28 cellular contexts compared by ENCODE assay signal in the genomic region with DNA sequence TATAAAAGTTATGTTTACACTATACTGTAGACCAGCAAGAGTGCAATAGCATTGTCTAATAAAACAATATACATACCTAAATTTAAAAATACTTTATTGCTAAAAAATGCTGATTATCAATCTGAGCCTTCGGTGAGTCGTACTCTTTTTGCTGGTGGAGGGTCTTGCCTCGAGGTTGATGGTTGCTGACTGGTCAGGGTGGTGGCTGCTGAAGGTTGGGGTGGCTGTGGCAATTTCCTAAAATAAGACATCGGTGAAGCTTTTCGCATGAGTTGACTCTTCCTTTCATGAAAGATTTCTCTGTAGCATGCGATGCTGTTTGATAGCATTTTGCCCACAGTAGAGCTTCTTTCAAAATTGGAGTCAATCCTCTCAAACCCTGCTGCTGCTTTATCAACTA. TPM values are rescaled to one million over a fixed set of nuclear protein-coding genes. Genes with fewer than 3 reads are reported as not detected.
A peak's percentile ranks its signal among the peaks of the same experiment; 100 is the strongest.
DNase-seq lines count a peak whose midpoint lies in the region; ATAC-seq and TF ChIP-seq lines count a peak whose summit lies in the region.
"Had no signal": no experiment of that assay in that cellular context is flagged by ENCODE, and none has a peak within 500 bp of the region (broad histone marks: within the 10 kb centered on the region; RNA-seq: fewer than 3 reads in every experiment).

No MANE protein-coding gene starts in this region.

- H3K4me1 Mint-ChIP-seq in activated naive CD8-positive, alpha-beta T cell treated with anti-CD3 and anti-CD28 coated beads, Interleukin-2, amount 10 ng/mL, durations not matched to agents 7 days and 5 days: peaks cover 42% of the 10 kb centered on the region
- peaks cover 46% of the 10 kb centered on the region for H3K4me1 Mint-ChIP-seq in activated naive CD8-positive, alpha-beta T cell treated with anti-CD3 and anti-CD28 coated beads, Interleukin-2, amount 50 U/mL, for 24 hours
- H3K4me1 Mint-ChIP-seq in CD4-positive, alpha-beta memory T cell: peaks cover 45 to 81% (median 63%) of the 10 kb centered on the region in 4 donors
- H3K4me1 Mint-ChIP-seq in central memory CD8-positive, alpha-beta T cell: peaks cover 57% of the 10 kb centered on the region
- H3K4me1 Mint-ChIP-seq in progenitor cell of endocrine pancreas (ENCODE audit: low read depth): peaks cover 13% of the 10 kb centered on the region

- no peak overlapping the region for H3K27ac Mint-ChIP-seq in activated naive CD8-positive, alpha-beta T cell treated with anti-CD3 and anti-CD28 coated beads, Interleukin-2, amount 10 ng/mL, durations not matched to agents 7 days and 5 days
- H3K27ac Mint-ChIP-seq in activated naive CD8-positive, alpha-beta T cell treated with anti-CD3 and anti-CD28 coated beads, Interleukin-2, amount 50 U/mL, for 24 hours: no peak overlapping the region
- H3K27ac Mint-ChIP-seq in CD4-positive, alpha-beta memory T cell: peak overlapping the region in 4 of 7 donors; percentile 3 to 61 (median 36)
- no peak overlapping the region for H3K27ac Mint-ChIP-seq in central memory CD8-positive, alpha-beta T cell (ENCODE audit: low read depth)
- H3K27ac Mint-ChIP-seq in progenitor cell of endocrine pancreas: peak overlapping the region; percentile 49

- no peak for TF ChIP-seq CTCF in progenitor cell of endocrine pancreas (IDR thresholded peaks at IDR 0.05; ENCODE audit: unreplicated experiment)

- peaks cover 4% of the 10 kb centered on the region for H3K36me3 ChIP-seq in CD4-positive, alpha-beta memory T cell (ENCODE audit: insufficient read depth, low read length)

- H3K4me1 ChIP-seq in CD4-positive, alpha-beta memory T cell (ENCODE audit: insufficient read depth, low read length): peaks cover 51% of the 10 kb centered on the region

- H3K9me3 ChIP-seq in CD4-positive, alpha-beta memory T cell (ENCODE audit: control insufficient read depth in 1 of 2, low read length in 2 of 2): no peaks in the 10 kb centered on the region
- H3K9me3 ChIP-seq: A549, SK-N-SH had no signal

- ATAC-seq in activated naive CD8-positive, alpha-beta T cell treated with anti-CD3 and anti-CD28 coated beads, Interleukin-2, amount 10 ng/mL, durations not matched to agents 7 days and 5 days (ENCODE audit: low read depth): no peak
- no peak for ATAC-seq in activated naive CD8-positive, alpha-beta T cell treated with anti-CD3 and anti-CD28 coated beads, Interleukin-2, amount 50 U/mL, for 24 hours
- ATAC-seq in central memory CD8-positive, alpha-beta T cell (replicated peaks; ENCODE audit: extremely low read depth, poor library complexity, severe bottlenecking): no peak
- no peak for ATAC-seq in GM18870 (IDR thresholded peaks at IDR 0.05; ENCODE audit: unreplicated experiment)
- ATAC-seq: A549, K562, PC-3 had no signal

- H3K27me3 ChIP-seq in CD4-positive, alpha-beta memory T cell (ENCODE audit: insufficient read depth, low read length): no peaks in the 10 kb centered on the region

- POLR2A ChIA-PET in activated naive CD8-positive, alpha-beta T cell treated with anti-CD3 and anti-CD28 coated beads, Interleukin-2, amount 10 ng/mL, durations not matched to agents 7 days and 5 days (lab: Charles Lee): no interaction called here
- POLR2A ChIA-PET in CD4-positive, alpha-beta memory T cell (lab: Charles Lee; ENCODE audit: partially characterized antibody): no interaction called here

- peak overlapping the region; percentile 26 for H3K4me3 Mint-ChIP-seq in activated naive CD8-positive, alpha-beta T cell treated with anti-CD3 and anti-CD28 coated beads, Interleukin-2, amount 10 ng/mL, durations not matched to agents 7 days and 5 days
- H3K4me3 Mint-ChIP-seq in activated naive CD8-positive, alpha-beta T cell treated with anti-CD3 and anti-CD28 coated beads, Interleukin-2, amount 50 U/mL, for 24 hours: no peak overlapping the region
- H3K4me3 Mint-ChIP-seq in CD4-positive, alpha-beta memory T cell: peak overlapping the region in 3 of 8 donors; percentile 21 to 53 (median 35)
- H3K4me3 Mint-ChIP-seq in central memory CD8-positive, alpha-beta T cell: peak overlapping the region; percentile 98
- H3K4me3 Mint-ChIP-seq in progenitor cell of endocrine pancreas (ENCODE audit: low read depth): no peak overlapping the region

- intact Hi-C loops in CD4-positive, alpha-beta memory T cell (cut with micrococcal nuclease): no loop called here

- no peak for DNase-seq in activated naive CD8-positive, alpha-beta T cell treated with anti-CD3 and anti-CD28 coated beads, Interleukin-2, amount 10 ng/mL, durations not matched to agents 7 days and 5 days
- DNase-seq in activated naive CD8-positive, alpha-beta T cell treated with anti-CD3 and anti-CD28 coated beads, Interleukin-2, amount 50 U/mL, for 24 hours: no peak
- no peak for DNase-seq in CD4-positive, alpha-beta memory T cell
- no peak for DNase-seq in central memory CD8-positive, alpha-beta T cell (ENCODE audit: low spot score in 2 of 2)
- DNase-seq in progenitor cell of endocrine pancreas (ENCODE audit: low spot score, unreplicated experiment) (no peak), HUDEP-2 (lab: John Stamatoyannopoulos, UW; ENCODE audit: unreplicated experiment in 76 of 76) (no peak)
- DNase-seq: AML-193; C1 segment of cervical spinal cord; Calu3; DMS79 treated with DMSO at 0.1 percent for 48 hours; GM23248; H7; Kasumi-1; NCI-H1092 treated with DMSO at 0.1 percent for 48 hours; NCI-H1436; NCI-H187 treated with DMSO at 0.1 percent for 48 hours; NCI-H2171 treated with DMSO at 0.1 percent for 48 hours; NCI-H345; NCI-H524; NCI-H774; NK-92 treated with Interleukin-12 subunit alpha and Interleukin-12 subunit beta, amount 100 ng/mL, for 24 hours; PC-3; SK-N-SH had no signal

- H3K36me3 Mint-ChIP-seq in activated naive CD8-positive, alpha-beta T cell treated with anti-CD3 and anti-CD28 coated beads, Interleukin-2, amount 10 ng/mL, durations not matched to agents 7 days and 5 days: peaks cover 28% of the 10 kb centered on the region
- peaks cover 40% of the 10 kb centered on the region for H3K36me3 Mint-ChIP-seq in activated naive CD8-positive, alpha-beta T cell treated with anti-CD3 and anti-CD28 coated beads, Interleukin-2, amount 50 U/mL, for 24 hours (ENCODE audit: low read depth)
- H3K36me3 Mint-ChIP-seq in CD4-positive, alpha-beta memory T cell: peaks cover 25 to 47% of the 10 kb centered on the region in 2 donors
- peaks cover 22% of the 10 kb centered on the region for H3K36me3 Mint-ChIP-seq in central memory CD8-positive, alpha-beta T cell (ENCODE audit: insufficient read depth)
- H3K36me3 Mint-ChIP-seq in progenitor cell of endocrine pancreas (ENCODE audit: insufficient read depth): peaks cover 31% of the 10 kb centered on the region

- peaks cover 3% of the 10 kb centered on the region for H3K9me3 Mint-ChIP-seq in activated naive CD8-positive, alpha-beta T cell treated with anti-CD3 and anti-CD28 coated beads, Interleukin-2, amount 10 ng/mL, durations not matched to agents 7 days and 5 days
- peaks cover 4% of the 10 kb centered on the region for H3K9me3 Mint-ChIP-seq in activated naive CD8-positive, alpha-beta T cell treated with anti-CD3 and anti-CD28 coated beads, Interleukin-2, amount 50 U/mL, for 24 hours
- no peaks in the 10 kb centered on the region for H3K9me3 Mint-ChIP-seq in CD4-positive, alpha-beta memory T cell
- H3K9me3 Mint-ChIP-seq in central memory CD8-positive, alpha-beta T cell: no peaks in the 10 kb centered on the region
- peaks cover 7% of the 10 kb centered on the region for H3K9me3 Mint-ChIP-seq in progenitor cell of endocrine pancreas (ENCODE audit: low read depth)

- no peaks in the 10 kb centered on the region for H3K27me3 Mint-ChIP-seq in activated naive CD8-positive, alpha-beta T cell treated with anti-CD3 and anti-CD28 coated beads, Interleukin-2, amount 10 ng/mL, durations not matched to agents 7 days and 5 days
- no peaks in the 10 kb centered on the region for H3K27me3 Mint-ChIP-seq in activated naive CD8-positive, alpha-beta T cell treated with anti-CD3 and anti-CD28 coated beads, Interleukin-2, amount 50 U/mL, for 24 hours
- no peaks in the 10 kb centered on the region for H3K27me3 Mint-ChIP-seq in CD4-positive, alpha-beta memory T cell
- no peaks in the 10 kb centered on the region for H3K27me3 Mint-ChIP-seq in central memory CD8-positive, alpha-beta T cell
- H3K27me3 Mint-ChIP-seq in progenitor cell of endocrine pancreas: no peaks in the 10 kb centered on the region

- H3K27ac ChIP-seq in CD4-positive, alpha-beta memory T cell (ENCODE audit: low read depth, low read length): no peak overlapping the region
- H3K27ac ChIP-seq: A549, GM23248 had no signal

- H3K4me3 ChIP-seq in CD4-positive, alpha-beta memory T cell (ENCODE audit: low read length in 2 of 2): no peak overlapping the region
- H3K4me3 ChIP-seq: A549, GM23248, K562 had no signal

- CTCF ChIA-PET in CD4-positive, alpha-beta memory T cell (lab: Charles Lee; ENCODE audit: partially characterized antibody): no interaction called here

RNA-seq across cellular contexts. Expression of a gene that starts 2.4 kb away (rescaled TPM):
- 10 to 100 TPM; 11.7 to 12.8 TPM for total RNA-seq in activated naive CD8-positive, alpha-beta T cell treated with anti-CD3 and anti-CD28 coated beads, Interleukin-2, amount 10 ng/mL, durations not matched to agents 7 days and 5 days
- 10 to 100 TPM; 18.9 to 19.3 TPM for total RNA-seq in CD4-positive, alpha-beta memory T cell
- polyA plus RNA-seq in CD4-positive, alpha-beta memory T cell: 10 to 100 TPM; 11.8 to 12.7 TPM
- 11.9 and 12.0 TPM in 2 replicates for total RNA-seq in progenitor cell of endocrine pancreas

RNA-seq across cellular contexts. Expression of a gene that starts 2.5 kb away (rescaled TPM):
- 10 to 100 TPM; 61.0 to 65.2 TPM for total RNA-seq in activated naive CD8-positive, alpha-beta T cell treated with anti-CD3 and anti-CD28 coated beads, Interleukin-2, amount 10 ng/mL, durations not matched to agents 7 days and 5 days
- 10 to 100 TPM; 72.4 to 75.5 TPM for total RNA-seq in CD4-positive, alpha-beta memory T cell
- 10 to 100 TPM; 77.5 to 80.7 TPM for polyA plus RNA-seq in CD4-positive, alpha-beta memory T cell
- total RNA-seq in progenitor cell of endocrine pancreas: 78.5 and 81.9 TPM in 2 replicates

RNA-seq across cellular contexts. Expression of a gene that starts 8.5 kb away (rescaled TPM):
- not detected for total RNA-seq in activated naive CD8-positive, alpha-beta T cell treated with anti-CD3 and anti-CD28 coated beads, Interleukin-2, amount 10 ng/mL, durations not matched to agents 7 days and 5 days
- total RNA-seq in CD4-positive, alpha-beta memory T cell: not detected
- not detected for polyA plus RNA-seq in CD4-positive, alpha-beta memory T cell
- total RNA-seq in progenitor cell of endocrine pancreas: 0.42 TPM in 1 of 2 replicates, not detected in the other
- total RNA-seq: Calu3, GM23248, H7, HT-29, K562, M059J, PC-3 had no signal
- polyA plus RNA-seq: A549, GM23248, K562, SK-N-SH had no signal

RNA-seq across cellular contexts. Expression of a gene that starts 22.0 kb away (rescaled TPM):
- total RNA-seq in activated naive CD8-positive, alpha-beta T cell treated with anti-CD3 and anti-CD28 coated beads, Interleukin-2, amount 10 ng/mL, durations not matched to agents 7 days and 5 days: not detected
- total RNA-seq in CD4-positive, alpha-beta memory T cell: not detected
- polyA plus RNA-seq in CD4-positive, alpha-beta memory T cell: not detected
- total RNA-seq in progenitor cell of endocrine pancreas: 0.12 TPM in 1 of 2 replicates, not detected in the other
- total RNA-seq: Calu3, GM23248, H7, HT-29, K562, M059J, PC-3 had no signal
- polyA plus RNA-seq: A549, GM23248, K562 had no signal

RNA-seq across cellular contexts. Expression of a gene that starts 27.8 kb away (rescaled TPM):
- total RNA-seq in activated naive CD8-positive, alpha-beta T cell treated with anti-CD3 and anti-CD28 coated beads, Interleukin-2, amount 10 ng/mL, durations not matched to agents 7 days and 5 days: not detected
- not detected for total RNA-seq in CD4-positive, alpha-beta memory T cell
- not detected for polyA plus RNA-seq in CD4-positive, alpha-beta memory T cell
- total RNA-seq in progenitor cell of endocrine pancreas: not detected in 2 replicates
- total RNA-seq: Calu3, GM23248, H7, HT-29, K562, M059J, PC-3 had no signal
- polyA plus RNA-seq: A549, GM23248, K562, SK-N-SH had no signal

Comparison
In these comparisons a context has a peak if more than half of its experiments do, and no peak if none do; other contexts are left out.
1. H3K4me3 Mint-ChIP-seq: peak in activated naive CD8-positive, alpha-beta T cell treated with anti-CD3 and anti-CD28 coated beads, Interleukin-2, amount 10 ng/mL, durations not matched to agents 7 days and 5 days (single experiment) and central memory CD8-positive, alpha-beta T cell (single experiment); none in activated naive CD8-positive, alpha-beta T cell treated with anti-CD3 and anti-CD28 coated beads, Interleukin-2, amount 50 U/mL, for 24 hours (single experiment) and progenitor cell of endocrine pancreas (single experiment).
2. H3K27ac Mint-ChIP-seq: peak in CD4-positive, alpha-beta memory T cell (4 of 7) and progenitor cell of endocrine pancreas (single experiment); none in activated naive CD8-positive, alpha-beta T cell treated with anti-CD3 and anti-CD28 coated beads, Interleukin-2, amount 10 ng/mL, durations not matched to agents 7 days and 5 days (single experiment), activated naive CD8-positive, alpha-beta T cell treated with anti-CD3 and anti-CD28 coated beads, Interleukin-2, amount 50 U/mL, for 24 hours (single experiment) and central memory CD8-positive, alpha-beta T cell (single experiment).